ENCODE assay signal across 22 cellular contexts in the genomic region with DNA sequence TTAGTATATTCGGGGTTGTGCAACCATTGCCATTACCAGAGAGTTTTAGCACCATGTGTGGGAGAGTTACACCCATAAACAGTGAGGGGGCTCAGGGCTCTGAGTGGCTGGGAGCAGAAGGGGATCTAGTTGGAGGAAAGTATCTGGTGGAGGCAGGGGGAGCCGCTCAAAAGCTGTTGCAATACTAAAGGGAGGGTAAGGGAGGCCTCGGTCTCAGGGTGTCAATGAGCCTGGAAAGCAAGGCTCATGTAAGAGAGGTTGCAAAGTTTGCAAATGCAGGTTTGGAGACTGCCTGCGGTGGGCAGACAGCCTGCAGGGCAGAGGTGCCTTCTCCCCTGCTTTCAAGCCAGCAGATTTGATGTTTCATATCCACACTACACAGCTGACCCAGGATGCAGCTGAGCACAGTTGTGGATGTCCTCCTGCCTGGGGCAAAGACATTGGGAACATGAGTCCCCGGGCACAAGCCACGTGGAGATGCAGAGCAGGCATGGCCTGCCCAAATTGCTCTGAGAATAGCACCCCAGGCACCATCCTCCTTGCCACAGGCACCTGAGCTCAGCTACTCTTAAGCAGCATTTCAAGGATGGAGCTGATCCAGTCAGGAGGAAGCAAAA.
"Had no signal": no experiment of that assay in that cellular context is flagged by ENCODE, and none has a peak within 500 bp of the region (broad histone marks: within the 10 kb centered on the region; RNA-seq: fewer than 3 reads in every experiment).

No MANE protein-coding gene starts in this region.

- H3K4me1 ChIP-seq: foreskin keratinocyte, sigmoid colon, testis, uterus had no signal

- H3K27me3 ChIP-seq: sigmoid colon, testis, uterus had no signal

- H3K4me3 Mint-ChIP-seq: activated naive CD8-positive, alpha-beta T cell treated with anti-CD3 and anti-CD28 coated beads, Interleukin-2, amount 10 ng/mL, durations not matched to agents 7 days and 5 days; activated T-cell treated with anti-CD3 and anti-CD28 coated beads, Interleukin-2, amount 50 U/mL, for 4 hours; immature natural killer cell had no signal

- H3K36me3 ChIP-seq: sigmoid colon, uterus had no signal

- H3K4me1 Mint-ChIP-seq: immature natural killer cell had no signal

- DNase-seq: activated CD4-positive, alpha-beta T cell treated with anti-CD3 and anti-CD28 coated beads for 4 hours; activated CD4-positive, alpha-beta T cell treated with anti-CD3 and anti-CD28 coated beads, Interleukin-2, amount 50 U/mL, for 48 hours; activated CD4-positive, CD25-positive, alpha-beta regulatory T cell; activated CD8-positive, alpha-beta memory T cell treated with anti-CD3 and anti-CD28 coated beads, Interleukin-2, amount 50 U/mL, for 48 hours; activated naive CD4-positive, alpha-beta T cell; activated naive CD8-positive, alpha-beta T cell treated with anti-CD3 and anti-CD28 coated beads, Interleukin-2, amount 10 ng/mL, durations not matched to agents 7 days and 5 days; activated T-cell treated with anti-CD3 and anti-CD28 coated beads, Interleukin-2, amount 50 U/mL, for 4 hours; amniotic stem cell; cerebellar nuclear complex; foreskin keratinocyte; immature natural killer cell; naive B cell; posterior cingulate gyrus; sigmoid colon; stimulated activated CD4-positive, alpha-beta T cell treated with anti-CD3 and anti-CD28 coated beads, Interleukin-4, amount 100 ng/mL, for 1 hour; stimulated activated naive CD4-positive, alpha-beta T cell; T-helper 9 cell; testis; trophoblast cell; uterus had no signal

- H3K27ac Mint-ChIP-seq: activated naive CD8-positive, alpha-beta T cell treated with anti-CD3 and anti-CD28 coated beads, Interleukin-2, amount 10 ng/mL, durations not matched to agents 7 days and 5 days; activated T-helper 2 cell treated with anti-CD3 and anti-CD28 coated beads, Interferon-gamma antibody, Interleukin-2, Interleukin-4, amounts not matched to agents 10 μg/mL and 5 μg/mL and 100 μg/mL, durations not matched to agents 14 hours and 24 hours and 36 hours; immature natural killer cell had no signal

- H3K9me3 ChIP-seq: sigmoid colon, testis, uterus had no signal

- H3K36me3 Mint-ChIP-seq: activated naive CD8-positive, alpha-beta T cell treated with anti-CD3 and anti-CD28 coated beads, Interleukin-2, amount 10 ng/mL, durations not matched to agents 7 days and 5 days; immature natural killer cell; naive B cell had no signal

- H3K9me3 Mint-ChIP-seq: activated naive CD8-positive, alpha-beta T cell treated with anti-CD3 and anti-CD28 coated beads, Interleukin-2, amount 10 ng/mL, durations not matched to agents 7 days and 5 days; activated T-cell treated with anti-CD3 and anti-CD28 coated beads, Interleukin-2, amount 50 U/mL, for 4 hours; activated T-helper 2 cell treated with anti-CD3 and anti-CD28 coated beads, Interferon-gamma antibody, Interleukin-2, Interleukin-4, amounts not matched to agents 10 μg/mL and 5 μg/mL and 100 μg/mL, durations not matched to agents 14 hours and 24 hours and 36 hours; immature natural killer cell; naive B cell had no signal

- H3K27ac ChIP-seq: foreskin keratinocyte, sigmoid colon, testis, uterus had no signal

- H3K4me3 ChIP-seq: lung, sigmoid colon, testis, uterus had no signal
